Comparison of ENCODE assay signal across 19 cellular contexts in genomic region chr2:30514861-30515435, GRCh38.
DNase-seq lines count a peak whose midpoint lies in the region; ATAC-seq and TF ChIP-seq lines count a peak whose summit lies in the region.
"Had no signal": no experiment of that assay in that cellular context is flagged by ENCODE, and none has a peak within 500 bp of the region (broad histone marks: within the 10 kb centered on the region; RNA-seq: fewer than 3 reads in every experiment).

No MANE protein-coding gene starts in this region.

- H2BK5ac ChIP-seq in trophoblast cell (ENCODE audit: low read depth, low read length, poor library complexity), result no peak overlapping the region

- no peak overlapping the region for H2AK5ac ChIP-seq in trophoblast cell (ENCODE audit: low read length)

- H2BK120ac ChIP-seq in trophoblast cell (ENCODE audit: insufficient read depth, low read length, poor library complexity), result no peak overlapping the region

- peaks cover 2% of the 10 kb centered on the region for H3K79me1 ChIP-seq in trophoblast cell (ENCODE audit: low read length)

- intact Hi-C loops in PC-9 (cut with micrococcal nuclease; ENCODE audit: unreplicated experiment) (loop anchor here (5.0 kb wide), 1 partner anchor 298 kb away; no protein-coding TSS in a partner anchor), heart right ventricle (cut with DNase I) (loop anchor here in 2 of 10 donors (5.0 kb wide), 2 partner anchors 163 to 283 kb away; partner anchors contain the start of gene LBH (in 1 of the 2)), posterior vena cava (cut with DNase I) (no loop called here), left lung (cut with DNase I) (no loop called here)
- intact Hi-C loops in activated CD4-positive, alpha-beta memory T cell treated with anti-CD3 and anti-CD28 coated beads for 36 hours (cut with micrococcal nuclease), result no loop called here

- H3F3A ChIP-seq in GM23248 (ENCODE audit: insufficient read depth) (peaks cover 11% of the 10 kb centered on the region), PC-9 (ENCODE audit: insufficient read depth, low read depth) (peaks cover 28% of the 10 kb centered on the region; the same call in 1 of the 2 replicates)

- H3K79me2 ChIP-seq in GM23248 (ENCODE audit: insufficient read depth) (peaks cover 37% of the 10 kb centered on the region), PC-9 (ENCODE audit: low read depth) (peaks cover 55% of the 10 kb centered on the region), trophoblast cell (ENCODE audit: control insufficient read depth, insufficient read depth, low read length, poor library complexity) (no peaks in the 10 kb centered on the region)

- no peak overlapping the region for H3K23ac ChIP-seq in trophoblast cell (ENCODE audit: low read length)

- H3K27me3 Mint-ChIP-seq in activated CD4-positive, alpha-beta memory T cell treated with anti-CD3 and anti-CD28 coated beads for 36 hours, result no peaks in the 10 kb centered on the region
- H3K27me3 Mint-ChIP-seq: activated CD8-positive, alpha-beta memory T cell treated with anti-CD3 and anti-CD28 coated beads, Interleukin-2, amount 10 ng/mL, durations not matched to agents 7 days and 5 days; activated naive CD8-positive, alpha-beta T cell treated with anti-CD3 and anti-CD28 coated beads, Interleukin-2, amount 10 ng/mL, durations not matched to agents 7 days and 5 days; stimulated activated naive B cell treated with anti-CD40 and anti-IgM and Interleukin-4, amounts not matched to agents 10 μg/mL and 1 μg/mL and 100 μg/mL, for 72 hours had no signal

- H3K4me3 ChIP-seq in GM23248 (no peak overlapping the region), PC-9 (no peak overlapping the region), heart right ventricle (no peak overlapping the region), trophoblast cell (ENCODE audit: low read depth, low read length) (no peak overlapping the region), left lung (no peak overlapping the region)
- H3K4me3 ChIP-seq: thoracic aorta had no signal

- H3K4me1 Mint-ChIP-seq in stimulated activated effector memory CD8-positive, alpha-beta T cell treated with anti-CD3 and anti-CD28 coated beads, Interleukin-12 subunit alpha, Interleukin-12 subunit beta, amount 100 ng/mL, for 72 hours, result peaks cover 17% of the 10 kb centered on the region
- peaks cover 13% of the 10 kb centered on the region for H3K4me1 Mint-ChIP-seq in activated CD4-positive, alpha-beta memory T cell treated with anti-CD3 and anti-CD28 coated beads for 36 hours (ENCODE audit: low read depth)
- H3K4me1 Mint-ChIP-seq: activated CD8-positive, alpha-beta memory T cell treated with anti-CD3 and anti-CD28 coated beads, Interleukin-2, amount 10 ng/mL, durations not matched to agents 7 days and 5 days had no signal

- H3K4me2 ChIP-seq in GM23248 (ENCODE audit: unreplicated experiment) (no peak overlapping the region), PC-9 (peak overlapping the region; percentile 33), trophoblast cell (ENCODE audit: low read length) (no peak overlapping the region)

- peaks cover 5% of the 10 kb centered on the region for H3K9me3 Mint-ChIP-seq in stimulated activated effector memory CD8-positive, alpha-beta T cell treated with anti-CD3 and anti-CD28 coated beads, Interleukin-12 subunit alpha, Interleukin-12 subunit beta, amount 100 ng/mL, for 72 hours
- H3K9me3 Mint-ChIP-seq in activated CD4-positive, alpha-beta memory T cell treated with anti-CD3 and anti-CD28 coated beads for 36 hours, result peaks cover 26% of the 10 kb centered on the region

- ATAC-seq in heart right ventricle (peak in 7 of 8 donors; percentile 11 to 53 (median 24)), left lung (no peak)
- ATAC-seq in stimulated activated effector memory CD8-positive, alpha-beta T cell treated with anti-CD3 and anti-CD28 coated beads, Interleukin-12 subunit alpha, Interleukin-12 subunit beta, amount 100 ng/mL, for 72 hours, result no peak
- ATAC-seq: activated CD8-positive, alpha-beta memory T cell treated with anti-CD3 and anti-CD28 coated beads, Interleukin-2, amount 10 ng/mL, durations not matched to agents 7 days and 5 days had no signal

- POLR2A ChIA-PET in PC-9 (lab: Charles Lee; ENCODE audit: unreplicated experiment), result no interaction called here
- POLR2A ChIA-PET in activated CD4-positive, alpha-beta memory T cell treated with anti-CD3 and anti-CD28 coated beads for 36 hours (lab: Charles Lee), result no interaction called here

- in situ Hi-C loops in GM23248 (cut with MboI), result no loop called here

- BruUV-seq in PC-9 (replicated peaks; lab: Mats Ljungman, UMichigan), result no TSS peak

- no peak for DNase-seq in GM23248
- peak; percentile 6 to 46 for DNase-seq in PC-9
- no peak for DNase-seq in heart right ventricle
- DNase-seq in trophoblast cell, result no peak
- no peak for DNase-seq in posterior vena cava (ENCODE audit: low spot score)
- DNase-seq in stimulated activated effector memory CD8-positive, alpha-beta T cell treated with anti-CD3 and anti-CD28 coated beads, Interleukin-12 subunit alpha, Interleukin-12 subunit beta, amount 100 ng/mL, for 72 hours (ENCODE audit: low spot score in 2 of 2), result no peak
- DNase-seq in activated CD4-positive, alpha-beta memory T cell treated with anti-CD3 and anti-CD28 coated beads for 36 hours, result no peak
- DNase-seq in left lung, result no peak
- DNase-seq: activated CD4-positive, alpha-beta T cell treated with anti-CD3 and anti-CD28 coated beads for 4 hours; activated CD8-positive, alpha-beta memory T cell treated with anti-CD3 and anti-CD28 coated beads, Interleukin-2, amount 10 ng/mL, durations not matched to agents 7 days and 5 days; activated naive CD8-positive, alpha-beta T cell treated with anti-CD3 and anti-CD28 coated beads, Interleukin-2, amount 10 ng/mL, durations not matched to agents 7 days and 5 days; Kasumi-1; kidney; NCI-H1417; NCI-H526 treated with DMSO at 0.1 percent for 48 hours; retina; stimulated activated naive B cell treated with anti-CD40 and anti-IgM and Interleukin-4, amounts not matched to agents 10 μg/mL and 1 μg/mL and 100 μg/mL, for 72 hours had no signal

- H3K27ac ChIP-seq in GM23248, result peak overlapping the region; percentile 4; the same call in 1 of the 2 replicates
- H3K27ac ChIP-seq in PC-9, result peak overlapping the region; percentile 10
- H3K27ac ChIP-seq in heart right ventricle, result peak overlapping the region; percentile 18 to 78 (median 58)
- H3K27ac ChIP-seq in trophoblast cell (ENCODE audit: low read depth, low read length), result no peak overlapping the region
- no peak overlapping the region for H3K27ac ChIP-seq in left lung
- H3K27ac ChIP-seq: thoracic aorta had no signal

- H3K27me3 ChIP-seq in GM23248 (replicated peaks; ENCODE audit: insufficient read depth) (no peaks in the 10 kb centered on the region), PC-9 (ENCODE audit: insufficient read depth, low read depth) (no peaks in the 10 kb centered on the region), heart right ventricle (no peaks in the 10 kb centered on the region), trophoblast cell (ENCODE audit: insufficient read depth, low read length) (no peaks in the 10 kb centered on the region), left lung (no peaks in the 10 kb centered on the region)

- H4K8ac ChIP-seq in trophoblast cell (ENCODE audit: low read depth, low read length), result no peak overlapping the region

- TF ChIP-seq CTCF in PC-9 (conservative IDR thresholded peaks at IDR 0.05), result no peak
- TF ChIP-seq CTCF in heart right ventricle (IDR thresholded peaks at IDR 0.05), result no peak
- no peak for TF ChIP-seq CTCF in left lung (IDR thresholded peaks at IDR 0.05)

- H2AFZ ChIP-seq in GM23248 (no peak overlapping the region), PC-9 (no peak overlapping the region), trophoblast cell (ENCODE audit: insufficient read depth, low read length, poor library complexity) (no peak overlapping the region)

- no peak overlapping the region for H3K4me3 Mint-ChIP-seq in stimulated activated effector memory CD8-positive, alpha-beta T cell treated with anti-CD3 and anti-CD28 coated beads, Interleukin-12 subunit alpha, Interleukin-12 subunit beta, amount 100 ng/mL, for 72 hours
- H3K4me3 Mint-ChIP-seq in activated CD4-positive, alpha-beta memory T cell treated with anti-CD3 and anti-CD28 coated beads for 36 hours, result no peak overlapping the region
- H3K4me3 Mint-ChIP-seq: activated CD8-positive, alpha-beta memory T cell treated with anti-CD3 and anti-CD28 coated beads, Interleukin-2, amount 10 ng/mL, durations not matched to agents 7 days and 5 days; activated naive CD8-positive, alpha-beta T cell treated with anti-CD3 and anti-CD28 coated beads, Interleukin-2, amount 10 ng/mL, durations not matched to agents 7 days and 5 days; neural crest cell; stimulated activated naive B cell treated with anti-CD40 and anti-IgM and Interleukin-4, amounts not matched to agents 10 μg/mL and 1 μg/mL and 100 μg/mL, for 72 hours had no signal

- no peak overlapping the region for H4K12ac ChIP-seq in trophoblast cell (ENCODE audit: low read depth, low read length)

- H3K36me3 Mint-ChIP-seq in stimulated activated effector memory CD8-positive, alpha-beta T cell treated with anti-CD3 and anti-CD28 coated beads, Interleukin-12 subunit alpha, Interleukin-12 subunit beta, amount 100 ng/mL, for 72 hours, result no peaks in the 10 kb centered on the region
- peaks cover 24% of the 10 kb centered on the region for H3K36me3 Mint-ChIP-seq in activated CD4-positive, alpha-beta memory T cell treated with anti-CD3 and anti-CD28 coated beads for 36 hours

- no peaks in the 10 kb centered on the region for H3K9me2 ChIP-seq in GM23248 (ENCODE audit: insufficient read depth)
- H3K9me2 ChIP-seq in PC-9 (ENCODE audit: insufficient read depth), result no peaks in the 10 kb centered on the region

- no peak overlapping the region for H2BK12ac ChIP-seq in trophoblast cell (ENCODE audit: low read length)

- no peak overlapping the region for H3K27ac Mint-ChIP-seq in stimulated activated effector memory CD8-positive, alpha-beta T cell treated with anti-CD3 and anti-CD28 coated beads, Interleukin-12 subunit alpha, Interleukin-12 subunit beta, amount 100 ng/mL, for 72 hours
- H3K27ac Mint-ChIP-seq in activated CD4-positive, alpha-beta memory T cell treated with anti-CD3 and anti-CD28 coated beads for 36 hours, result no peak overlapping the region
- H3K27ac Mint-ChIP-seq: activated CD8-positive, alpha-beta memory T cell treated with anti-CD3 and anti-CD28 coated beads, Interleukin-2, amount 10 ng/mL, durations not matched to agents 7 days and 5 days; activated naive CD8-positive, alpha-beta T cell treated with anti-CD3 and anti-CD28 coated beads, Interleukin-2, amount 10 ng/mL, durations not matched to agents 7 days and 5 days; stimulated activated naive B cell treated with anti-CD40 and anti-IgM and Interleukin-4, amounts not matched to agents 10 μg/mL and 1 μg/mL and 100 μg/mL, for 72 hours had no signal

- no peak overlapping the region for H3K18ac ChIP-seq in trophoblast cell (ENCODE audit: low read length)

- H3K36me3 ChIP-seq in GM23248 (ENCODE audit: low read depth), result no peaks in the 10 kb centered on the region
- no peaks in the 10 kb centered on the region for H3K36me3 ChIP-seq in PC-9 (ENCODE audit: low read depth)
- peaks cover 0 to 9% (median 6%) of the 10 kb centered on the region in 9 donors for H3K36me3 ChIP-seq in heart right ventricle
- H3K36me3 ChIP-seq in trophoblast cell (ENCODE audit: control insufficient read depth in 1 of 2, insufficient read depth in 2 of 2, low read length in 2 of 2), result peaks cover 5 to 8% of the 10 kb centered on the region in 2 experiments
- peaks cover 0 to 12% of the 10 kb centered on the region in 2 donors for H3K36me3 ChIP-seq in left lung

- no peak overlapping the region for H3K14ac ChIP-seq in trophoblast cell (ENCODE audit: low read length)

- WGBS in GM23248 (ENCODE audit: low coverage in 1 of 2, low lambda C conversion rate in 2 of 2, missing lambda C conversion rate in 2 of 2), 2 experiments, result 66 to 68% methylated on average over 4 of the region's 4 CpGs
- WGBS in heart right ventricle, 2 donors, result 43 to 64% methylated on average over 4 of the region's 4 CpGs
- whole genome bisulfite sequencing in trophoblast cell (ENCODE audit: extremely low coverage, insufficient coverage, insufficient read length), result no CpG with 5 or more reads among the region's 4 CpGs

- CTCF ChIA-PET in PC-9 (lab: Charles Lee), result interaction anchor here (0.6 kb wide), 1 partner anchor 137 kb away, joined by 3 read pairs; no protein-coding TSS in a partner anchor
- CTCF ChIA-PET in activated CD4-positive, alpha-beta memory T cell treated with anti-CD3 and anti-CD28 coated beads for 36 hours (lab: Charles Lee), result no interaction called here

- peaks cover 34% of the 10 kb centered on the region for H3K4me1 ChIP-seq in GM23248 (ENCODE audit: insufficient read depth)
- peaks cover 53% of the 10 kb centered on the region for H3K4me1 ChIP-seq in PC-9 (replicated peaks; ENCODE audit: insufficient read depth)
- H3K4me1 ChIP-seq in heart right ventricle, result peaks cover 11 to 56% (median 48%) of the 10 kb centered on the region in 9 donors
- peaks cover 5 to 7% of the 10 kb centered on the region in 2 experiments for H3K4me1 ChIP-seq in trophoblast cell (ENCODE audit: control insufficient read depth in 1 of 2, insufficient read depth in 2 of 2, low read length in 2 of 2)
- peaks cover 7 to 16% of the 10 kb centered on the region in 2 donors for H3K4me1 ChIP-seq in left lung

- H3K4ac ChIP-seq in trophoblast cell (ENCODE audit: low read depth, low read length), result no peak overlapping the region

- no peak overlapping the region for H3K9ac ChIP-seq in GM23248
- H3K9ac ChIP-seq in trophoblast cell (ENCODE audit: low read length), result no peak overlapping the region

- H4K20me1 ChIP-seq in GM23248 (ENCODE audit: insufficient read depth) (no peaks in the 10 kb centered on the region), PC-9 (ENCODE audit: insufficient read depth) (no peaks in the 10 kb centered on the region)

- peak overlapping the region; percentile 56 for H4K91ac ChIP-seq in trophoblast cell (ENCODE audit: low read depth, low read length)

- H3K9me3 ChIP-seq in GM23248 (ENCODE audit: low read depth) (no peaks in the 10 kb centered on the region), PC-9 (ENCODE audit: insufficient read depth, low read depth) (no peaks in the 10 kb centered on the region), heart right ventricle (peaks cover 0 to 21% (median 4%) of the 10 kb centered on the region in 11 donors), trophoblast cell (ENCODE audit: insufficient read depth, low read depth, low read length) (peaks cover 4% of the 10 kb centered on the region), left lung (peaks cover 0 to 14% of the 10 kb centered on the region in 2 donors)

Comparison
In these comparisons a context has a peak if more than half of its experiments do, and no peak if none do; other contexts are left out.
1. DNase-seq: peak in PC-9 (2 of 2); none in GM23248 (single experiment), heart right ventricle (0 of 2), trophoblast cell (0 of 2), posterior vena cava (single experiment), stimulated activated effector memory CD8-positive, alpha-beta T cell treated with anti-CD3 and anti-CD28 coated beads, Interleukin-12 subunit alpha, Interleukin-12 subunit beta, amount 100 ng/mL, for 72 hours (0 of 2), activated CD4-positive, alpha-beta memory T cell treated with anti-CD3 and anti-CD28 coated beads for 36 hours (single experiment) and left lung (0 of 2).
2. H3K27ac ChIP-seq: peak in GM23248 (single experiment), PC-9 (single experiment) and heart right ventricle (10 of 10); none in trophoblast cell (single experiment) and left lung (0 of 2).
3. ATAC-seq: peak in heart right ventricle (7 of 8); none in stimulated activated effector memory CD8-positive, alpha-beta T cell treated with anti-CD3 and anti-CD28 coated beads, Interleukin-12 subunit alpha, Interleukin-12 subunit beta, amount 100 ng/mL, for 72 hours (single experiment) and left lung (single experiment).